In genomic region chr3:55065331-55065730, GRCh38 we compare ENCODE assay signal across 1 cellular context.
TF ChIP-seq lines count a peak whose summit lies in the region.

No MANE protein-coding gene starts in this region.

TF ChIP-seq in IMR-90, 13 proteins besides CTCF, POLR2A, EP300 and RAD21 (continued from another document):
- TF ChIP-seq USF2 (IDR thresholded peaks at IDR 0.05; ENCODE audit: low read depth, low read length) = no peak
